1 cellular context compared by ENCODE assay signal in genomic region chr6:91782789-91783188, GRCh38.
TF ChIP-seq lines count a peak whose summit lies in the region.

No MANE protein-coding gene starts in this region.

TF ChIP-seq in HepG2, 621 proteins besides CTCF, POLR2A, EP300 and RAD21:
- TF ChIP-seq HIC2 (CRISPR knock-in tag; IDR thresholded peaks at IDR 0.05; ENCODE audit: low read depth) (no peak), GATAD2A (CRISPR knock-in tag; IDR thresholded peaks at IDR 0.05) (no peak), CREB1 (IDR thresholded peaks at IDR 0.05) (0 out of 2 replicates have a peak, but pooled peaks have one; percentile 6), CREB1 (CRISPR knock-in tag; IDR thresholded peaks at IDR 0.05) (no peak), ZBTB10 (CRISPR knock-in tag; IDR thresholded peaks at IDR 0.05; ENCODE audit: borderline replicate concordance) (no peak), ATF7 (IDR thresholded peaks at IDR 0.05) (peak; percentile 90), ATF7 (CRISPR knock-in tag; IDR thresholded peaks at IDR 0.05) (no peak)
TF ChIP-seq in HepG2: peak in this region for 2.
